Comparison of ENCODE assay signal across 5 cellular contexts in genomic region chr6:100065348-100065747, GRCh38.
"Had no signal": no experiment of that assay in that cellular context is flagged by ENCODE, and none has a peak within 500 bp of the region (broad histone marks: within the 10 kb centered on the region; RNA-seq: fewer than 3 reads in every experiment).

No MANE protein-coding gene starts in this region.

- DNase-seq: GM23248, GOT3, H7, IMR-90, KBM-7 had no signal
